In genomic region chr15:77839970-77840609, GRCh38 we compare ENCODE assay signal across 15 cellular contexts.
DNase-seq lines count a peak whose midpoint lies in the region; ATAC-seq, FAIRE-seq and TF ChIP-seq lines count a peak whose summit lies in the region.
"Had no signal": no experiment of that assay in that cellular context is flagged by ENCODE, and none has a peak within 500 bp of the region (broad histone marks: within the 10 kb centered on the region; RNA-seq: fewer than 3 reads in every experiment).

No MANE protein-coding gene starts in this region.

- intact Hi-C loops in lower lobe of right lung (cut with DNase I) (no loop called here), aorta (cut with DNase I) (no loop called here)

- no peak overlapping the region for H3K4me3 Mint-ChIP-seq in activated naive CD8-positive, alpha-beta T cell treated with anti-CD3 and anti-CD28 coated beads, Interleukin-2, amount 10 ng/mL, durations not matched to agents 7 days and 5 days
- H3K4me3 Mint-ChIP-seq in activated naive CD8-positive, alpha-beta T cell treated with anti-CD3 and anti-CD28 coated beads for 36 hours: no peak overlapping the region

- H3K36me3 ChIP-seq in RWPE2 (ENCODE audit: low read depth) (no peaks in the 10 kb centered on the region), lower lobe of right lung (no peaks in the 10 kb centered on the region), aorta (ENCODE audit: control insufficient read depth in 1 of 2, insufficient read depth in 2 of 2, low read length in 1 of 2) (no peaks in the 10 kb centered on the region)
- H3K36me3 ChIP-seq: Peyer's patch had no signal

- H3K27ac ChIP-seq in RWPE2 (ENCODE audit: poor library complexity, severe bottlenecking) (peak overlapping the region; percentile 83), lower lobe of right lung (no peak overlapping the region), aorta (ENCODE audit: low read depth in 1 of 2, low read length in 2 of 2) (no peak overlapping the region)
- H3K27ac ChIP-seq: Peyer's patch had no signal

- no peak for FAIRE-seq in D721Med (lab: Jason Lieb, UNC)

- no peaks in the 10 kb centered on the region for H3K27me3 ChIP-seq in RWPE2 (ENCODE audit: insufficient read depth, poor library complexity, severe bottlenecking)
- peaks cover 11% of the 10 kb centered on the region for H3K27me3 ChIP-seq in lower lobe of right lung (ENCODE audit: low read depth)
- H3K27me3 ChIP-seq in aorta (ENCODE audit: control insufficient read depth in 1 of 2, insufficient read depth in 2 of 2, low read length in 1 of 2): peaks cover 0 to 1% of the 10 kb centered on the region in 2 donors
- H3K27me3 ChIP-seq: Peyer's patch had no signal

- H3K4me1 Mint-ChIP-seq in activated naive CD8-positive, alpha-beta T cell treated with anti-CD3 and anti-CD28 coated beads, Interleukin-2, amount 10 ng/mL, durations not matched to agents 7 days and 5 days: no peaks in the 10 kb centered on the region
- H3K4me1 Mint-ChIP-seq in activated naive CD8-positive, alpha-beta T cell treated with anti-CD3 and anti-CD28 coated beads for 36 hours: no peaks in the 10 kb centered on the region

- H3K9me3 Mint-ChIP-seq in activated naive CD8-positive, alpha-beta T cell treated with anti-CD3 and anti-CD28 coated beads, Interleukin-2, amount 10 ng/mL, durations not matched to agents 7 days and 5 days: no peaks in the 10 kb centered on the region
- peaks cover 8% of the 10 kb centered on the region for H3K9me3 Mint-ChIP-seq in activated naive CD8-positive, alpha-beta T cell treated with anti-CD3 and anti-CD28 coated beads for 36 hours

- peak; percentile 20 for DNase-seq in activated naive CD8-positive, alpha-beta T cell treated with anti-CD3 and anti-CD28 coated beads, Interleukin-2, amount 10 ng/mL, durations not matched to agents 7 days and 5 days
- no peak for DNase-seq in activated naive CD8-positive, alpha-beta T cell treated with anti-CD3 and anti-CD28 coated beads for 36 hours
- DNase-seq in RWPE2 (ENCODE audit: low spot score) (peak; percentile 59), lower lobe of right lung (peak; percentile 20), aorta (peak; percentile 28 to 66), D721Med (ENCODE audit: insufficient read length, low spot score) (no peak), putamen (ENCODE audit: low spot score) (no peak)
- DNase-seq: DMS53, H7, Karpas-422, MM.1S, NCI-H1930, NCI-H510A had no signal

- H3K4me3 ChIP-seq in RWPE2 (ENCODE audit: severe bottlenecking) (no peak overlapping the region), lower lobe of right lung (no peak overlapping the region), aorta (ENCODE audit: low read length in 2 of 2) (no peak overlapping the region)
- H3K4me3 ChIP-seq: Peyer's patch had no signal

- POLR2A ChIA-PET in activated naive CD8-positive, alpha-beta T cell treated with anti-CD3 and anti-CD28 coated beads, Interleukin-2, amount 10 ng/mL, durations not matched to agents 7 days and 5 days (lab: Charles Lee): no interaction called here

- peaks cover 14% of the 10 kb centered on the region for H3K4me1 ChIP-seq in RWPE2 (ENCODE audit: insufficient read depth, poor library complexity, severe bottlenecking)
- H3K4me1 ChIP-seq in lower lobe of right lung: no peaks in the 10 kb centered on the region
- no peaks in the 10 kb centered on the region for H3K4me1 ChIP-seq in aorta (ENCODE audit: control insufficient read depth in 1 of 2, insufficient read depth in 2 of 2, low read length in 2 of 2)
- H3K4me1 ChIP-seq: Caco-2, Peyer's patch had no signal

- no peaks in the 10 kb centered on the region for H3K36me3 Mint-ChIP-seq in activated naive CD8-positive, alpha-beta T cell treated with anti-CD3 and anti-CD28 coated beads, Interleukin-2, amount 10 ng/mL, durations not matched to agents 7 days and 5 days
- no peaks in the 10 kb centered on the region for H3K36me3 Mint-ChIP-seq in activated naive CD8-positive, alpha-beta T cell treated with anti-CD3 and anti-CD28 coated beads for 36 hours

- WGBS in aorta, 2 donors: 75 to 78% methylated on average over 8 of the region's 8 CpGs

- no peaks in the 10 kb centered on the region for H3K9me3 ChIP-seq in RWPE2 (ENCODE audit: severe bottlenecking)
- H3K9me3 ChIP-seq in lower lobe of right lung: no peaks in the 10 kb centered on the region
- peaks cover 3% of the 10 kb centered on the region for H3K9me3 ChIP-seq in aorta (ENCODE audit: control insufficient read depth, low read length)
- H3K9me3 ChIP-seq: Caco-2 had no signal

- no peak for ATAC-seq in activated naive CD8-positive, alpha-beta T cell treated with anti-CD3 and anti-CD28 coated beads, Interleukin-2, amount 10 ng/mL, durations not matched to agents 7 days and 5 days (ENCODE audit: low read depth)
- no peak for ATAC-seq in RWPE2 (ENCODE audit: low read depth)
- no peak for ATAC-seq in lower lobe of right lung
- ATAC-seq in aorta (ENCODE audit: low FRiP score): no peak

- peaks cover 8% of the 10 kb centered on the region for H3K27me3 Mint-ChIP-seq in activated naive CD8-positive, alpha-beta T cell treated with anti-CD3 and anti-CD28 coated beads, Interleukin-2, amount 10 ng/mL, durations not matched to agents 7 days and 5 days
- no peaks in the 10 kb centered on the region for H3K27me3 Mint-ChIP-seq in activated naive CD8-positive, alpha-beta T cell treated with anti-CD3 and anti-CD28 coated beads for 36 hours

- TF ChIP-seq CTCF in RWPE2 (IDR thresholded peaks at IDR 0.05; ENCODE audit: poor library complexity, severe bottlenecking) (no peak), lower lobe of right lung (IDR thresholded peaks at IDR 0.05) (no peak), D721Med (IDR thresholded peaks at IDR 0.05; ENCODE audit: insufficient read depth, missing control alignments) (no peak)

- no peak overlapping the region for H3K27ac Mint-ChIP-seq in activated naive CD8-positive, alpha-beta T cell treated with anti-CD3 and anti-CD28 coated beads, Interleukin-2, amount 10 ng/mL, durations not matched to agents 7 days and 5 days
- no peak overlapping the region for H3K27ac Mint-ChIP-seq in activated naive CD8-positive, alpha-beta T cell treated with anti-CD3 and anti-CD28 coated beads for 36 hours

Comparison
In these comparisons a context has a peak if more than half of its experiments do, and no peak if none do; other contexts are left out.
1. DNase-seq: peak in activated naive CD8-positive, alpha-beta T cell treated with anti-CD3 and anti-CD28 coated beads, Interleukin-2, amount 10 ng/mL, durations not matched to agents 7 days and 5 days (single experiment), RWPE2 (single experiment), lower lobe of right lung (single experiment) and aorta (2 of 2); none in activated naive CD8-positive, alpha-beta T cell treated with anti-CD3 and anti-CD28 coated beads for 36 hours (single experiment), D721Med (single experiment) and putamen (single experiment).